8 cellular contexts compared by ENCODE assay signal in the genomic region with DNA sequence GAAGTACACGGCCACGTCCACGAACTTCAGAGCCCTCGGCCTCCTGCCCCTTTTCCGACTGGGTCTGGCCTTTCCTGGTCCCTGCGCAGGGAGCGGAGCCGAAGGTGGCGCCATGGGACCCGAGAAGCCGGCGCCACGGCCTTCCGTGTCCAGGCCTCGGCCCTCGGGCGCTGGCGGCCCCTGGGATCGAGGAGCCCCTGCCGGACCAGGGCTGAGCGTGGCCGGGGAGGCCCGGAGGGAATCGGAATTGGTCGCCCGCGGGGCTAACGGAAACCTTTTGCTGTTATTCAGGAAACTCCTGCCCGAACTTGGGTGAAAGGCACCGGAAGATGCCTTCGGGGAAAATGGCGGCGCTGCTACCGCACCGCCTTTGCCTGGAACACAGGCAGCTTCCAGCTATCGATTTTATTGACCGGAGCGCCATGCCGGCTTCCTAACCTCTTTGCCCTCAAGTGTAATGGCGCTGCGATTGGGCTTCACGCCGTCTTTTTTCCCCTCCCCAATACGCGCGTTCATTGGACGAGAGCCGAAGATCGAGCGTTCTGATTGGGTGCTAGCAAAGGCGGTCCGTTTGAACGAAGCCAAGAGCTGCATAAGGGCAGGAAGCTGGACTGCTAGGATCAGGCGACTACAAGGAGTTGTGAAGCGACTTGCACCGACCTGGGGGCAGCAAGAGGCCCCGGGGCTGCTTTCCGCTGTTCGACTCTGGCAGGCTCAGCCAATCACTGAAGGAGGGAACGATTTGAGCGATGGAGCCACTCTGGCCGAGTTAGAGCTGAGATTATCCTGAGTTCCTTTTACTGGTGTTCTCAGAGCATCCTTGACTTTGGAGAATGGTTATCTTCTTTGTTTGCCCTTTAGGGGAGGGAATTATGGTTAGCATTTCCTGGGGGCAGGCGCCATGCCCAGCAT. TPM values are rescaled to one million over a fixed set of nuclear protein-coding genes. Genes with fewer than 3 reads are reported as not detected.
A peak's percentile ranks its signal among the peaks of the same experiment; 100 is the strongest.
DNase-seq lines count a peak whose midpoint lies in the region; ATAC-seq, FAIRE-seq and TF ChIP-seq lines count a peak whose summit lies in the region.

ZNF689 (minus strand) TSS at position 462 of the 912 bp plus-strand sequence; CDS start at position 114, 348 bp downstream.

- intact Hi-C loops in kidney (cut with DNase I) = no loop called here

- H3K4me1 ChIP-seq in kidney (ENCODE audit: control insufficient read depth in 1 of 2, insufficient read depth in 1 of 2, low read depth in 1 of 2, low read length in 2 of 2) = peaks cover 9 to 17% of the 10 kb centered on the region in 2 donors

- DNase-seq in AG10803 (ENCODE audit: low read depth) = peak; percentile 95
- DNase-seq in NCI-H510A (lab: John Stamatoyannopoulos, UW) = peak; percentile 98
- peak; percentile 93 for DNase-seq in activated CD4-positive, alpha-beta T cell treated with anti-CD3 and anti-CD28 coated beads for 1 hour
- DNase-seq in cerebellum (ENCODE audit: low spot score) = peak; percentile 97
- peak; percentile 97 for DNase-seq in kidney
- DNase-seq in stimulated activated CD4-positive, alpha-beta T cell treated with anti-CD3 and anti-CD28 coated beads, Interleukin-15, amount 100 ng/mL, for 24 hours = peak; percentile 95

- TF ChIP-seq CTCF in AG10803 (conservative IDR thresholded peaks at IDR 0.05; ENCODE audit: low read length) (no peak), kidney (IDR thresholded peaks at IDR 0.05; ENCODE audit: borderline replicate concordance, extremely low read depth, insufficient read depth) (no peak)

- ATAC-seq in GM19043 (IDR thresholded peaks at IDR 0.05; ENCODE audit: low read depth, unreplicated experiment) (peak; percentile 87), HG03378 (IDR thresholded peaks at IDR 0.05; ENCODE audit: unreplicated experiment) (peak; percentile 79)

- H3K9ac ChIP-seq in kidney (ENCODE audit: low read length in 2 of 2) = peak within 1 kb of the TSS; percentile 94 to 100

- H3K4me3 ChIP-seq in AG10803 (ENCODE audit: low read length) (peak within 1 kb of the TSS; percentile 94), kidney (ENCODE audit: low read length in 2 of 2) (peak within 1 kb of the TSS; percentile 93 to 96)

- H3K36me3 ChIP-seq in kidney (ENCODE audit: control insufficient read depth in 1 of 2, insufficient read depth in 2 of 2, low read length in 2 of 2) = peaks cover 2 to 13% of the 10 kb centered on the region in 2 donors

- H3K27ac ChIP-seq in kidney (ENCODE audit: low read depth in 2 of 2, low read length in 2 of 2) = peak within 1 kb of the TSS; percentile 85 to 97

- no peaks in the 10 kb centered on the region for H3K9me3 ChIP-seq in kidney (ENCODE audit: control insufficient read depth in 1 of 2, low read length in 2 of 2)

- FAIRE-seq in kidney (lab: Jason Lieb, UNC) = peak; percentile 88

RNA-seq across cellular contexts. Expression of gene ZNF689, which starts in this region (rescaled TPM):
- total RNA-seq in cerebellum = 7.2 TPM
- total RNA-seq in kidney = 9.0 TPM
- 3.9 TPM for polyA plus RNA-seq in kidney (ENCODE audit: insufficient read depth, low read depth, low replicate concordance)

Comparison
In these comparisons a context has a peak if more than half of its experiments do, and no peak if none do; other contexts are left out.
1. Peak in every context shown above with its lines: DNase-seq, ATAC-seq, H3K4me3 ChIP-seq and H3K27ac ChIP-seq.